Comparison of ENCODE assay signal across 13 cellular contexts in the genomic region with DNA sequence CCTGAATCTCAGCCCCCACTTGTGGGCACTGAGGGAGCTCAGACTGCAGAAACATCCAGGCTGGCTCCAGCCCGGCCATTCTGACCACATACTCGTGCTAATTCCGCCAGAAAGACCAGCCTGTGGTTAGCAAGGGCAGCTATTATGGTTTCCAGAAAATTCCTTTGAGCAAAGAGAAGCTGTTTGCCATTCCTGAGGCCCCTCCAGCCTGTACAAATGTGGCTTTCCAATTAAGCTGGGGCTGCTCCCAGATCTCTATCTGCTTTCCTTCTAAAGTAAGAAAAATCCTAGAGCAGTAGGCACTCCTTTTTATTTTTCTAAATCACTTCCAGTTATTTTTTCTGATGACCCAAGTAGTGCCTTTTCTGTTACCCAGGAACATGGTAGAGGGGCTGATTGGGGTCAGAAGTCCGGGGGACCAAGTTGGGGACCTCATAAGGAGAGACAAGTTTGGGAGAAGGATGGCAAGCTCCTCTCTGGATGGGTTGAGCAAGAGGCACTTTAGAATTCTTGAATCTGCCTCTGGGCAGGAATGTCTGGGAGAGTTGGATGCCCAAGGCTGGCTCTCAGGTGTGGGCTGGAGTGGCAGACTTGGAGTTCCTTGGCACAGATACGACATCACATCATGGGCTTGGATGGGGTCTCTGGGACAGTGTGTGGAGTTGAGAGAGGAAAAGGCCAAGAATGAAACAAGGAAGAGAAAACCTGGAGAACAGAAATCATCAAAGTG.
DNase-seq lines count a peak whose midpoint lies in the region; ATAC-seq and TF ChIP-seq lines count a peak whose summit lies in the region.
"Had no signal": no experiment of that assay in that cellular context is flagged by ENCODE, and none has a peak within 500 bp of the region (broad histone marks: within the 10 kb centered on the region; RNA-seq: fewer than 3 reads in every experiment).

No MANE protein-coding gene starts in this region.

- H3K36me3 ChIP-seq in GM23248 (ENCODE audit: low read depth): no peaks in the 10 kb centered on the region
- no peaks in the 10 kb centered on the region for H3K36me3 ChIP-seq in ascending aorta
- H3K36me3 ChIP-seq: esophagus squamous epithelium, upper lobe of left lung had no signal

- no peak overlapping the region for H3K4me2 ChIP-seq in GM23248 (ENCODE audit: unreplicated experiment)

- peaks cover 13% of the 10 kb centered on the region for H3F3A ChIP-seq in GM23248 (ENCODE audit: insufficient read depth)

- no peaks in the 10 kb centered on the region for H4K20me1 ChIP-seq in GM23248 (ENCODE audit: insufficient read depth)

- H3K27ac ChIP-seq in GM23248 (peak overlapping the region; percentile 26), ascending aorta (peak overlapping the region; percentile 20 to 59)
- H3K27ac ChIP-seq: esophagus squamous epithelium, upper lobe of left lung had no signal

- no peak for ATAC-seq in GM19397 (IDR thresholded peaks at IDR 0.05; ENCODE audit: unreplicated experiment)
- ATAC-seq: activated CD8-positive, alpha-beta T cell treated with anti-CD3 and anti-CD28 coated beads, Interleukin-2, amount 10 ng/mL, durations not matched to agents 7 days and 5 days; left colon had no signal

- peak; percentile 87 for DNase-seq in A172 (ENCODE audit: low spot score)
- peak; percentile 85 for DNase-seq in GM23248
- no peak for DNase-seq in ascending aorta (ENCODE audit: low spot score in 2 of 2)
- peak; percentile 2 for DNase-seq in kidney glomerular epithelial cell (lab: John Stamatoyannopoulos, UW)
- DNase-seq in central memory CD4-positive, alpha-beta T cell: no peak
- DNase-seq in NOMO-1 (lab: John Stamatoyannopoulos, UW; ENCODE audit: unreplicated experiment in 2 of 2): no peak
- no peak for DNase-seq in activated CD8-positive, alpha-beta memory T cell treated with anti-CD3 and anti-CD28 coated beads for 24 hours
- DNase-seq: activated CD8-positive, alpha-beta T cell treated with anti-CD3 and anti-CD28 coated beads, Interleukin-2, amount 10 ng/mL, durations not matched to agents 7 days and 5 days; esophagus squamous epithelium; left colon; NCI-H1930; upper lobe of left lung had no signal

- peaks cover 12% of the 10 kb centered on the region; the same call in 1 of the 2 replicates for H3K4me1 ChIP-seq in GM23248 (ENCODE audit: insufficient read depth)
- no peaks in the 10 kb centered on the region for H3K4me1 ChIP-seq in ascending aorta
- H3K4me1 ChIP-seq: upper lobe of left lung had no signal

- in situ Hi-C loops in GM23248 (cut with MboI): no loop called here

- TF ChIP-seq CTCF in ascending aorta (IDR thresholded peaks at IDR 0.05): no peak

- WGBS in GM23248 (ENCODE audit: low coverage in 1 of 2, low lambda C conversion rate in 2 of 2, missing lambda C conversion rate in 2 of 2), 2 experiments: 10 to 17% methylated on average over 5 of the region's 5 CpGs

- peaks cover 30% of the 10 kb centered on the region for H3K27me3 ChIP-seq in GM23248 (replicated peaks; ENCODE audit: insufficient read depth)
- H3K27me3 ChIP-seq in ascending aorta: no peaks in the 10 kb centered on the region
- H3K27me3 ChIP-seq: upper lobe of left lung had no signal

- intact Hi-C loops in ascending aorta (cut with DNase I): no loop called here

- no peak overlapping the region for H3K4me3 ChIP-seq in GM23248
- H3K4me3 ChIP-seq in ascending aorta: no peak overlapping the region
- H3K4me3 ChIP-seq: esophagus squamous epithelium, upper lobe of left lung had no signal

- no peak overlapping the region for H3K9ac ChIP-seq in GM23248

- H3K9me3 ChIP-seq in GM23248 (ENCODE audit: low read depth): peaks cover 8% of the 10 kb centered on the region
- peaks cover 0 to 10% of the 10 kb centered on the region in 2 donors for H3K9me3 ChIP-seq in ascending aorta

- H2AFZ ChIP-seq in GM23248: no peak overlapping the region

- no peaks in the 10 kb centered on the region for H3K9me2 ChIP-seq in GM23248 (ENCODE audit: insufficient read depth)

- no peaks in the 10 kb centered on the region for H3K79me2 ChIP-seq in GM23248 (ENCODE audit: insufficient read depth)

Comparison
In these comparisons a context has a peak if more than half of its experiments do, and no peak if none do; other contexts are left out.
1. DNase-seq: peak in A172 (single experiment), GM23248 (single experiment) and kidney glomerular epithelial cell (single experiment); none in ascending aorta (0 of 2), central memory CD4-positive, alpha-beta T cell (single experiment), NOMO-1 (0 of 2) and activated CD8-positive, alpha-beta memory T cell treated with anti-CD3 and anti-CD28 coated beads for 24 hours (single experiment).